18 cellular contexts compared by ENCODE assay signal in genomic region chr12:47938093-47938492, GRCh38. TPM values are rescaled to one million over a fixed set of nuclear protein-coding genes. Genes with fewer than 3 reads are reported as not detected.
DNase-seq lines count a peak whose midpoint lies in the region; ATAC-seq and TF ChIP-seq lines count a peak whose summit lies in the region.
"Had no signal": no experiment of that assay in that cellular context is flagged by ENCODE, and none has a peak within 500 bp of the region (broad histone marks: within the 10 kb centered on the region; RNA-seq: fewer than 3 reads in every experiment).

No MANE protein-coding gene starts in this region.

- CTCF ChIA-PET in CD4-positive, alpha-beta memory T cell (lab: Charles Lee; ENCODE audit: partially characterized antibody): interaction anchor here (1.0 to 1.4 kb wide), 2 partner anchors 9 to 12 kb away, joined by 3 to 5 read pairs; no protein-coding TSS in a partner anchor

- H3K4me3 Mint-ChIP-seq in CD4-positive, alpha-beta memory T cell: no peak overlapping the region
- H3K4me3 Mint-ChIP-seq: activated CD4-positive, alpha-beta memory T cell treated with anti-CD3 and anti-CD28 coated beads, Interleukin-2, amount 10 ng/mL, durations not matched to agents 7 days and 5 days; activated T-helper 17 cell treated with anti-CD3 and anti-CD28 coated beads, Interleukin-2, amount 50 U/mL, for 72 hours; mesothelial cell of epicardium had no signal

- ATAC-seq in GM21360 (IDR thresholded peaks at IDR 0.05; ENCODE audit: unreplicated experiment): no peak
- ATAC-seq: activated T-helper 17 cell treated with anti-CD3 and anti-CD28 coated beads, Interleukin-2, amount 50 U/mL, for 72 hours; stimulated activated naive CD8-positive, alpha-beta T cell treated with anti-CD3 and anti-CD28 coated beads, Interleukin-15, Interleukin-2, amounts not matched to agents 100 U/mL and 50 U/mL, for 24 hours had no signal

- POLR2A ChIA-PET in CD4-positive, alpha-beta memory T cell (lab: Charles Lee; ENCODE audit: partially characterized antibody): no interaction called here

- no peaks in the 10 kb centered on the region for H3K27me3 ChIP-seq in CD4-positive, alpha-beta memory T cell (ENCODE audit: insufficient read depth, low read length)

- H3K9me3 Mint-ChIP-seq in CD4-positive, alpha-beta memory T cell: no peaks in the 10 kb centered on the region
- H3K9me3 Mint-ChIP-seq: activated CD4-positive, alpha-beta memory T cell treated with anti-CD3 and anti-CD28 coated beads, Interleukin-2, amount 10 ng/mL, durations not matched to agents 7 days and 5 days; activated T-helper 17 cell treated with anti-CD3 and anti-CD28 coated beads, Interleukin-2, amount 50 U/mL, for 72 hours; mesothelial cell of epicardium had no signal

- no peak overlapping the region for H3K27ac Mint-ChIP-seq in CD4-positive, alpha-beta memory T cell
- H3K27ac Mint-ChIP-seq: activated CD4-positive, alpha-beta memory T cell treated with anti-CD3 and anti-CD28 coated beads, Interleukin-2, amount 10 ng/mL, durations not matched to agents 7 days and 5 days; activated T-helper 17 cell treated with anti-CD3 and anti-CD28 coated beads, Interleukin-2, amount 50 U/mL, for 72 hours; mesothelial cell of epicardium had no signal

- peaks cover 10 to 12% of the 10 kb centered on the region in 2 donors for H3K27me3 Mint-ChIP-seq in CD4-positive, alpha-beta memory T cell

- no peaks in the 10 kb centered on the region for H3K36me3 Mint-ChIP-seq in CD4-positive, alpha-beta memory T cell
- H3K36me3 Mint-ChIP-seq: mesothelial cell of epicardium had no signal

- peaks cover 0 to 9% (median under 1%) of the 10 kb centered on the region in 4 donors for H3K4me1 Mint-ChIP-seq in CD4-positive, alpha-beta memory T cell
- H3K4me1 Mint-ChIP-seq: mesothelial cell of epicardium had no signal

- in situ Hi-C loops in KBM-7 (cut with MboI; ENCODE audit: low pct_unique_long_range_greater_than_20kb, low sequenced_read_pairs): no loop called here

- no peaks in the 10 kb centered on the region for H3K9me3 ChIP-seq in CD4-positive, alpha-beta memory T cell (ENCODE audit: control insufficient read depth in 1 of 2, low read length in 2 of 2)

- TF ChIP-seq CTCF in HFF-Myc (IDR thresholded peaks at IDR 0.05; ENCODE audit: low read depth, low read length, missing control alignments): no peak

- H3K27ac ChIP-seq in CD4-positive, alpha-beta memory T cell (ENCODE audit: low read depth, low read length): no peak overlapping the region
- H3K27ac ChIP-seq: skin epidermis had no signal

- no peaks in the 10 kb centered on the region for H3K36me3 ChIP-seq in CD4-positive, alpha-beta memory T cell (ENCODE audit: insufficient read depth, low read length)

- intact Hi-C loops in CD4-positive, alpha-beta memory T cell (cut with micrococcal nuclease): no loop called here

- peak; percentile 49 for DNase-seq in AG08395 (ENCODE audit: low spot score)
- peak; percentile 39 for DNase-seq in HFF-Myc (ENCODE audit: extremely low read depth, low read depth)
- peak; percentile 55 for DNase-seq in SW480 (ENCODE audit: low spot score)
- peak; percentile 50 for DNase-seq in glomerular visceral epithelial cell (ENCODE audit: extremely low spot score)
- no peak for DNase-seq in KBM-7
- no peak for DNase-seq in NCI-H2171 (lab: John Stamatoyannopoulos, UW)
- DNase-seq in CD4-positive, alpha-beta memory T cell: no peak
- DNase-seq: activated CD4-positive, alpha-beta memory T cell treated with anti-CD3 and anti-CD28 coated beads, Interleukin-2, amount 10 ng/mL, durations not matched to agents 7 days and 5 days; dermis blood vessel endothelial cell; islet precursor cell; NCI-H1105; NCI-H2227 treated with DMSO at 0.1 percent for 48 hours; nucleus accumbens; stimulated activated naive CD8-positive, alpha-beta T cell treated with anti-CD3 and anti-CD28 coated beads, Interleukin-15, Interleukin-2, amounts not matched to agents 100 U/mL and 50 U/mL, for 24 hours had no signal

- H3K4me1 ChIP-seq in CD4-positive, alpha-beta memory T cell (ENCODE audit: insufficient read depth, low read length): no peaks in the 10 kb centered on the region

- no peak overlapping the region for H3K4me3 ChIP-seq in HFF-Myc (replicated peaks; ENCODE audit: low read depth, low read length)
- no peak overlapping the region for H3K4me3 ChIP-seq in CD4-positive, alpha-beta memory T cell (ENCODE audit: low read length in 2 of 2)
- H3K4me3 ChIP-seq: skin epidermis had no signal

RNA-seq across cellular contexts. Expression of gene TMEM106C, which starts 25.3 kb away (rescaled TPM):
- 10 to 100 TPM; 42.5 to 42.7 TPM for total RNA-seq in CD4-positive, alpha-beta memory T cell
- polyA plus RNA-seq in CD4-positive, alpha-beta memory T cell: 10 to 100 TPM; 46.6 to 77.4 TPM

RNA-seq across cellular contexts. Expression of gene VDR, which starts 33.3 kb away (rescaled TPM):
- total RNA-seq in CD4-positive, alpha-beta memory T cell: 1 to 10 TPM; 1.6 to 3.2 TPM
- polyA plus RNA-seq in CD4-positive, alpha-beta memory T cell: under 1 TPM; 0.37 to 0.45 TPM

Comparison
In these comparisons a context has a peak if more than half of its experiments do, and no peak if none do; other contexts are left out.
1. DNase-seq: peak in AG08395 (single experiment), HFF-Myc (single experiment), SW480 (single experiment) and glomerular visceral epithelial cell (single experiment); none in KBM-7 (single experiment), NCI-H2171 (single experiment) and CD4-positive, alpha-beta memory T cell (0 of 5).